ENCODE assay signal across 8 cellular contexts in genomic region chr9:83920942-83921707, GRCh38. TPM values are rescaled to one million over a fixed set of nuclear protein-coding genes. Genes with fewer than 3 reads are reported as not detected.
DNase-seq lines count a peak whose midpoint lies in the region; ATAC-seq and TF ChIP-seq lines count a peak whose summit lies in the region.

Gene KIF27, minus strand, starts transcription at chr9:83921432. Its CDS starts 5,841 bp downstream, at chr9:83915591.

- intact Hi-C loops in colonic mucosa (cut with DNase I) (no loop called here), left colon (cut with DNase I, micrococcal nuclease) (no loop called here)

- DNase-seq in C1 segment of cervical spinal cord (lab: John Stamatoyannopoulos, UW), result peak; percentile 76 to 97 (median 90)
- DNase-seq in NCI-H524 treated with DMSO at 0.1 percent for 48 hours (lab: John Stamatoyannopoulos, UW), result peak; percentile 22
- DNase-seq in activated CD4-positive, alpha-beta T cell treated with anti-CD3 and anti-CD28 coated beads for 48 hours, result peak; percentile 98
- DNase-seq in colonic mucosa, result peak; percentile 100
- DNase-seq in left colon, result peak; percentile 98 to 100
- DNase-seq in stimulated activated CD4-positive, alpha-beta T cell treated with anti-CD3 and anti-CD28 coated beads, Interleukin-1b, Interleukin-23, amount 100 ng/mL, for 4 hours (ENCODE audit: low read depth in 2 of 2), result peak; percentile 88 to 98

- H3K36me3 ChIP-seq in colonic mucosa, result no peaks in the 10 kb centered on the region

- no peaks in the 10 kb centered on the region for H3K9me3 ChIP-seq in colonic mucosa

- ATAC-seq in GM19324 (IDR thresholded peaks at IDR 0.05; ENCODE audit: low FRiP score, unreplicated experiment), result peak; percentile 97
- peak; percentile 95 for ATAC-seq in HG03460 (IDR thresholded peaks at IDR 0.05; ENCODE audit: unreplicated experiment)
- ATAC-seq in left colon, result peak; percentile 96

- H3K4me3 ChIP-seq in colonic mucosa, result peak within 1 kb of the TSS; percentile 91

- peak; percentile 22 for TF ChIP-seq CTCF in colonic mucosa (IDR thresholded peaks at IDR 0.05)

- peak within 1 kb of the TSS; percentile 90 for H3K27ac ChIP-seq in colonic mucosa

- no peaks in the 10 kb centered on the region for H3K27me3 ChIP-seq in colonic mucosa

- peak within 1 kb of the TSS; percentile 59 to 68 for H3K9ac ChIP-seq in colonic mucosa (ENCODE audit: low read depth in 2 of 2, low read length in 2 of 2)

- no peaks in the 10 kb centered on the region for H3K4me1 ChIP-seq in colonic mucosa

RNA-seq across cellular contexts. Expression of gene KIF27, which starts in this region (rescaled TPM):
- total RNA-seq in colonic mucosa (1 to 10 TPM; 3.0 to 4.0 TPM), left colon (1 to 10 TPM; 3.2 to 3.3 TPM)

Comparison
In these comparisons a context has a peak if more than half of its experiments do, and no peak if none do; other contexts are left out.
1. Peak in every context shown above with its lines: DNase-seq, ATAC-seq, H3K4me3 ChIP-seq and H3K27ac ChIP-seq.
2. DNase-seq: peak in every context shown above with its lines; median percentile 100 in colonic mucosa; 99 in left colon; 98 in activated CD4-positive, alpha-beta T cell treated with anti-CD3 and anti-CD28 coated beads for 48 hours; 93 in stimulated activated CD4-positive, alpha-beta T cell treated with anti-CD3 and anti-CD28 coated beads, Interleukin-1b, Interleukin-23, amount 100 ng/mL, for 4 hours; 90 in C1 segment of cervical spinal cord; 22 in NCI-H524 treated with DMSO at 0.1 percent for 48 hours.